Comparison of ENCODE assay signal across 6 cellular contexts in genomic region chr1:146322893-146323292, GRCh38.
DNase-seq lines count a peak whose midpoint lies in the region; ATAC-seq and TF ChIP-seq lines count a peak whose summit lies in the region.
"Not testable (repeated sequence)": the region's sequence is repeated elsewhere in the genome, so short reads cannot be mapped to it uniquely, and the experiment has no call there.

No MANE protein-coding gene starts in this region.

- H3K4me3 ChIP-seq in lower lobe of right lung, smooth muscle cell: not testable (repeated sequence)

- intact Hi-C loops in Right ventricle myocardium inferior (cut with DNase I); left ventricle myocardium superior (cut with micrococcal nuclease); lower lobe of right lung (cut with DNase I): not testable (repeated sequence)

- not testable (repeated sequence) for H3K36me3 ChIP-seq in lower lobe of right lung; smooth muscle cell (ENCODE audit: low read depth)

- ATAC-seq in SK-N-SH treated with all-trans-retinoic acid at 6 μM for 48 hours (peak; percentile 49), Right ventricle myocardium inferior (peak; percentile 80), left ventricle myocardium superior (peak; percentile 86), lower lobe of right lung (peak; percentile 83 to 86), omental fat pad (ENCODE audit: low FRiP score) (peak; percentile 91)

- 3% methylated on average over 2 of the region's 4 CpGs for WGBS in smooth muscle cell (ENCODE audit: low lambda C conversion rate)

- H3K79me2 ChIP-seq in smooth muscle cell (ENCODE audit: low read depth), result not testable (repeated sequence)

- H2AFZ ChIP-seq in smooth muscle cell (ENCODE audit: low read depth), result not testable (repeated sequence)

- H3F3A ChIP-seq in smooth muscle cell (ENCODE audit: low read depth), result not testable (repeated sequence)

- H3K4me2 ChIP-seq in smooth muscle cell, result not testable (repeated sequence)

- not testable (repeated sequence) for H4K20me1 ChIP-seq in smooth muscle cell (ENCODE audit: low read depth)

- not testable (repeated sequence) for H3K27me3 ChIP-seq in lower lobe of right lung (ENCODE audit: low read depth); smooth muscle cell (ENCODE audit: low read depth)

- H3K9ac ChIP-seq in smooth muscle cell (ENCODE audit: low read depth), result not testable (repeated sequence)

- H3K27ac ChIP-seq in lower lobe of right lung, result not testable (repeated sequence)
- H3K27ac ChIP-seq in smooth muscle cell (ENCODE audit: low read depth), result peak overlapping the region; percentile 71

- not testable (repeated sequence) for H3K4me1 ChIP-seq in lower lobe of right lung; smooth muscle cell (ENCODE audit: low read depth)

- not testable (repeated sequence) for TF ChIP-seq CTCF in lower lobe of right lung (IDR thresholded peaks at IDR 0.05); omental fat pad (IDR thresholded peaks at IDR 0.05); smooth muscle cell (IDR thresholded peaks at IDR 0.05; ENCODE audit: borderline replicate concordance, insufficient read depth, poor library complexity, severe bottlenecking)

- not testable (repeated sequence) for H3K9me3 ChIP-seq in lower lobe of right lung; smooth muscle cell (replicated peaks; ENCODE audit: low read depth)

- DNase-seq in Right ventricle myocardium inferior (ENCODE audit: missing footprints); left ventricle myocardium superior; lower lobe of right lung; omental fat pad (ENCODE audit: low spot score); smooth muscle cell (lab: John Stamatoyannopoulos, UW; ENCODE audit: unreplicated experiment): not testable (repeated sequence)
